In the genomic region with DNA sequence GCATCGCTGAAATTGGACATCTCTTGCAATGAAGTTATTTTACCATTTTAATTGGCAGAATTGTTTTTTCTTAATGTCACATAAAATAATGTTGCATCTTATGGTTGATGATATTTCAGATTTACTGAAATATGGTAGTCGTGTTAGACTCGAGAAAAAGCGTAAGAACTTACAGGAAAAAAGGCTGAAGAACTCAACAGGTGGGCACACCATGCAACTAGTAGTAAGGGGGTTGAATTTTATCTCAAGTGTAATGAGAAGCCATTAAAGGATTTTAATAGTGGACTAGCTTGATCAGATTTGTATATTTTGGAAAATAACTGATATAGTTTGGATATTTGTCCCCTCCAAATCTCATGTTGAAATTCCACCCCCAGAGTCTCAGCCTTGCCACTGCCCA, we compare ENCODE assay signal across 17 cellular contexts.
"Had no signal": no experiment of that assay in that cellular context is flagged by ENCODE, and none has a peak within 500 bp of the region (broad histone marks: within the 10 kb centered on the region; RNA-seq: fewer than 3 reads in every experiment).

No MANE protein-coding gene starts in this region.

- H3K27ac ChIP-seq: stomach, suprapubic skin, testis, thoracic aorta, thyroid gland, tibial artery, tibial nerve, transverse colon, upper lobe of left lung, upper lobe of right lung, uterus, vagina had no signal

- H3K4me1 ChIP-seq: stomach, suprapubic skin, testis, thyroid gland, tibial artery, tibial nerve, transverse colon, upper lobe of left lung, upper lobe of right lung, uterus, vagina had no signal

- H3K9me3 ChIP-seq: suprapubic skin, testis, thyroid gland, transverse colon, uterus, vagina had no signal

- H3K36me3 ChIP-seq: stomach, suprapubic skin, thoracic aorta, thyroid gland, tibial artery, tibial nerve, transverse colon, upper lobe of left lung, upper lobe of right lung, uterus, vagina had no signal

- ATAC-seq: stimulated activated effector memory CD8-positive, alpha-beta T cell treated with anti-CD3 and anti-CD28 coated beads, Interleukin-12 subunit alpha, Interleukin-12 subunit beta, amount 100 ng/mL, for 72 hours; stimulated activated memory B cell treated with anti-CD40 and anti-IgM and Interleukin-4, amounts not matched to agents 10 μg/mL and 1 μg/mL and 100 μg/mL, for 72 hours; stimulated activated naive B cell treated with anti-CD40 and anti-IgM and Interleukin-4, amounts not matched to agents 10 μg/mL and 1 μg/mL and 100 μg/mL, for 72 hours; stimulated activated naive CD8-positive, alpha-beta T cell treated with anti-CD3 and anti-CD28 coated beads, Interleukin-15, amount 100 ng/mL, for 72 hours; stimulated activated naive CD8-positive, alpha-beta T cell treated with anti-CD3 and anti-CD28 coated beads, Interleukin-15, Interleukin-2, amounts not matched to agents 100 U/mL and 50 U/mL, for 24 hours; upper lobe of right lung had no signal

- H3K4me3 ChIP-seq: stomach, suprapubic skin, testis, thoracic aorta, thyroid gland, tibial artery, tibial nerve, transverse colon, upper lobe of left lung, upper lobe of right lung, uterus, vagina had no signal
